27 cellular contexts compared by ENCODE assay signal in the genomic region with DNA sequence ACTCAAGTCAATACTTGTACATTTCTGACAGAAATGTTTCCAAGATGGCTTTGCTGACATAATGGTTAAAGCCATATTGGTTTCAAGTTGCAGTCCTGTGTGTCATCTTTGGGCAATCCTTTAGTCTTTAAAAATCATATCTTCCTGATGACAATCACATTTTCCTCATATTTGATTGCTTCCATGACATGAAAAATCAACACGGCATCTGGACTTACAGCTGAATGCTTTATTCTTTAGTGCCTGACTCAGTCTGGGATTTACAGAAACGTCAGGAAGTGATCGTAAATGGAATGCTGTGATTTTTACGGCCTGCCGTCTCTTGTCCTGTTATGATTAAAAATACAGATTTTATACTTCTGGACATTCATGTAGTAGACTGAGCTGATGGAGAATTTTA.
A peak's percentile ranks its signal among the peaks of the same experiment; 100 is the strongest.
DNase-seq lines count a peak whose midpoint lies in the region; ATAC-seq, FAIRE-seq and TF ChIP-seq lines count a peak whose summit lies in the region.
"Had no signal": no experiment of that assay in that cellular context is flagged by ENCODE, and none has a peak within 500 bp of the region (broad histone marks: within the 10 kb centered on the region; RNA-seq: fewer than 3 reads in every experiment).

No MANE protein-coding gene starts in this region.

- H3K4me3 ChIP-seq in A549 = no peak overlapping the region
- no peak overlapping the region for H3K4me3 ChIP-seq in astrocyte (ENCODE audit: insufficient read depth, low read depth, low read length)
- no peak overlapping the region for H3K4me3 ChIP-seq in kidney (ENCODE audit: low read length in 2 of 2)
- H3K4me3 ChIP-seq: smooth muscle cell, stomach, tibial nerve had no signal

- H3K4me2 ChIP-seq in A549 = peak overlapping the region; percentile 14; the same call in 2 of the 3 replicates
- peak overlapping the region; percentile 46 for H3K4me2 ChIP-seq in astrocyte (ENCODE audit: low read length)
- H3K4me2 ChIP-seq: smooth muscle cell had no signal

- H3K36me3 ChIP-seq in astrocyte (ENCODE audit: insufficient read depth, low read length) (no peaks in the 10 kb centered on the region), kidney (ENCODE audit: control insufficient read depth in 1 of 2, insufficient read depth in 2 of 2, low read length in 2 of 2) (no peaks in the 10 kb centered on the region)
- H3K36me3 ChIP-seq: BE2C, stomach, tibial nerve had no signal

- peak overlapping the region; percentile 69 for H3K9ac ChIP-seq in astrocyte (ENCODE audit: low read length)
- H3K9ac ChIP-seq in kidney (ENCODE audit: low read length in 2 of 2) = no peak overlapping the region

- intact Hi-C loops in kidney (cut with DNase I) = no loop called here

- H3K27me3 Mint-ChIP-seq in astrocyte (ENCODE audit: low read depth, unreplicated experiment) = no peaks in the 10 kb centered on the region

- no peaks in the 10 kb centered on the region for H3K4me1 ChIP-seq in A549
- peaks cover 15% of the 10 kb centered on the region for H3K4me1 ChIP-seq in astrocyte (ENCODE audit: insufficient read depth, low read length)
- peaks cover 16% of the 10 kb centered on the region for H3K4me1 ChIP-seq in foreskin keratinocyte
- H3K4me1 ChIP-seq in kidney (ENCODE audit: control insufficient read depth in 1 of 2, insufficient read depth in 1 of 2, low read depth in 1 of 2, low read length in 2 of 2) = no peaks in the 10 kb centered on the region
- H3K4me1 ChIP-seq: BE2C, stomach, tibial nerve had no signal

- TF ChIP-seq EP300 in A549 (IDR thresholded peaks at IDR 0.05) = no peak

- CTCF ChIA-PET in A549 (lab: Yijun Ruan, JAX) = no interaction called here

- peaks cover 3% of the 10 kb centered on the region for H3K9me3 Mint-ChIP-seq in astrocyte (ENCODE audit: unreplicated experiment)
- H3K9me3 Mint-ChIP-seq: mesothelial cell of epicardium had no signal

- DNase-seq in A549 (ENCODE audit: low read depth in 1 of 2, low spot score in 1 of 2) (peak in 1 of 2 experiments; percentile 16), HCEC 1CT (peak; percentile 80), astrocyte (ENCODE audit: low read depth) (no peak), foreskin keratinocyte (peak; percentile 90 to 96), kidney (no peak), NCI-H2196 (lab: John Stamatoyannopoulos, UW; ENCODE audit: unreplicated experiment) (no peak), NCI-H226 (no peak)
- DNase-seq: 8988T; activated CD4-positive, alpha-beta T cell treated with anti-CD3 and anti-CD28 coated beads, Interleukin-2, amount 50 U/mL, for 4 hours; activated naive CD4-positive, alpha-beta T cell treated with anti-CD3 and anti-CD28 coated beads, Interleukin-2, amount 50 U/mL, for 16 hours; BE2C; cortex of kidney; DMS53; GF-D8; glutamatergic neuron; natural killer cell; NCI-H1694 treated with DMSO at 0.1 percent for 48 hours; NCI-H526; stimulated activated CD4-positive, alpha-beta T cell treated with anti-CD3 and anti-CD28 coated beads, Interleukin-1b, Interleukin-23, amount 100 ng/mL, for 48 hours; stimulated activated CD8-positive, alpha-beta memory T cell treated with anti-CD3 and anti-CD28 coated beads, Interleukin-4, amount 100 ng/mL, for 48 hours; stomach had no signal

- TF ChIP-seq CTCF in A549 (IDR thresholded peaks at IDR 0.05) (no peak), astrocyte (IDR thresholded peaks at IDR 0.05; ENCODE audit: insufficient read depth, low read depth, low read length) (no peak), foreskin keratinocyte (conservative IDR thresholded peaks at IDR 0.05) (no peak), kidney (IDR thresholded peaks at IDR 0.05; ENCODE audit: borderline replicate concordance, extremely low read depth, insufficient read depth) (no peak)

- FAIRE-seq in A549 (lab: Jason Lieb, UNC) (no peak), astrocyte (lab: Jason Lieb, UNC) (no peak), kidney (lab: Jason Lieb, UNC) (no peak)
- FAIRE-seq: islet of Langerhans, RCC 7860 had no signal

- POLR2A ChIA-PET in A549 (lab: Yijun Ruan, JAX) = no interaction called here

- H3K9me3 ChIP-seq in A549 = no peaks in the 10 kb centered on the region
- H3K9me3 ChIP-seq in astrocyte (ENCODE audit: insufficient read depth, low read depth, low read length) = no peaks in the 10 kb centered on the region
- H3K9me3 ChIP-seq in kidney (ENCODE audit: control insufficient read depth in 1 of 2, low read length in 2 of 2) = no peaks in the 10 kb centered on the region
- H3K9me3 ChIP-seq: BE2C, stomach, tibial nerve had no signal

- no peak overlapping the region for H3K4me3 Mint-ChIP-seq in astrocyte (ENCODE audit: unreplicated experiment)
- H3K4me3 Mint-ChIP-seq: mesothelial cell of epicardium, natural killer cell had no signal

- H4K20me1 ChIP-seq in astrocyte (ENCODE audit: insufficient read depth, low read length) = no peaks in the 10 kb centered on the region

- H3K79me2 ChIP-seq in astrocyte (ENCODE audit: insufficient read depth, low read length) = no peaks in the 10 kb centered on the region

- H3K36me3 Mint-ChIP-seq in astrocyte (ENCODE audit: low read depth, unreplicated experiment) = no peaks in the 10 kb centered on the region
- H3K36me3 Mint-ChIP-seq: mesothelial cell of epicardium, natural killer cell had no signal

- no peak overlapping the region for H3K27ac Mint-ChIP-seq in astrocyte (ENCODE audit: unreplicated experiment)
- H3K27ac Mint-ChIP-seq: mesothelial cell of epicardium, natural killer cell had no signal

- TF ChIP-seq POLR2A in A549 (IDR thresholded peaks at IDR 0.05; ENCODE audit: low read length) = no peak

- TF ChIP-seq RAD21 in A549 (conservative IDR thresholded peaks at IDR 0.05 in 1 of 2, IDR thresholded peaks at IDR 0.05 in 1 of 2) = no peak

- no peak overlapping the region for H2AFZ ChIP-seq in astrocyte (ENCODE audit: low read depth, low read length)

- 11% methylated on average over 5 of the region's 5 CpGs for WGBS in A549 (ENCODE audit: missing lambda C conversion rate)

- H3K27ac ChIP-seq in A549 (no peak overlapping the region), astrocyte (ENCODE audit: low read depth, low read length) (peak overlapping the region; percentile 88), foreskin keratinocyte (peak overlapping the region; percentile 80), kidney (ENCODE audit: low read depth in 2 of 2, low read length in 2 of 2) (no peak overlapping the region)
- H3K27ac ChIP-seq: stomach, tibial nerve had no signal

- no peaks in the 10 kb centered on the region for H3K27me3 ChIP-seq in astrocyte (ENCODE audit: insufficient read depth, low read length)
- H3K27me3 ChIP-seq in foreskin keratinocyte = no peaks in the 10 kb centered on the region
- H3K27me3 ChIP-seq: BE2C, stomach, tibial nerve had no signal

- no peaks in the 10 kb centered on the region for H3K4me1 Mint-ChIP-seq in astrocyte (ENCODE audit: low read depth, unreplicated experiment)
- H3K4me1 Mint-ChIP-seq: mesothelial cell of epicardium, natural killer cell had no signal

- ATAC-seq in A549 (no peak), foreskin keratinocyte (peak; percentile 89), HG03045 (IDR thresholded peaks at IDR 0.05; ENCODE audit: unreplicated experiment) (no peak)
- ATAC-seq: natural killer cell had no signal

TF ChIP-seq in A549, 52 proteins besides CTCF, POLR2A, EP300 and RAD21:
- TF ChIP-seq ZC3H11A (IDR thresholded peaks at IDR 0.05) (no peak), HEYL (CRISPR knock-in tag; IDR thresholded peaks at IDR 0.05) (no peak), HOXB5 (CRISPR knock-in tag; IDR thresholded peaks at IDR 0.05) (no peak), ZFP36 (IDR thresholded peaks at IDR 0.05; ENCODE audit: borderline replicate concordance, partially characterized antibody) (no peak), ZSCAN20 (CRISPR knock-in tag; IDR thresholded peaks at IDR 0.05) (no peak), EHMT2 (IDR thresholded peaks at IDR 0.05; ENCODE audit: low read depth) (no peak), BHLHE40 (IDR thresholded peaks at IDR 0.05; ENCODE audit: low read depth, low read length) (no peak), JUN (IDR thresholded peaks at IDR 0.05) (no peak), GATA3 (IDR thresholded peaks at IDR 0.05; ENCODE audit: borderline replicate concordance) (no peak)
- TF ChIP-seq, protein P1, sequence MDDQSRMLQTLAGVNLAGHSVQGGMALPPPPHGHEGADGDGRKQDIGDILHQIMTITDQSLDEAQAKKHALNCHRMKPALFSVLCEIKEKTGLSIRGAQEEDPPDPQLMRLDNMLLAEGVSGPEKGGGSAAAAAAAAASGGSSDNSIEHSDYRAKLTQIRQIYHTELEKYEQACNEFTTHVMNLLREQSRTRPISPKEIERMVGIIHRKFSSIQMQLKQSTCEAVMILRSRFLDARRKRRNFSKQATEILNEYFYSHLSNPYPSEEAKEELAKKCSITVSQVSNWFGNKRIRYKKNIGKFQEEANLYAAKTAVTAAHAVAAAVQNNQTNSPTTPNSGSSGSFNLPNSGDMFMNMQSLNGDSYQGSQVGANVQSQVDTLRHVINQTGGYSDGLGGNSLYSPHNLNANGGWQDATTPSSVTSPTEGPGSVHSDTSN (IDR thresholded peaks at IDR 0.05) = no peak
- TF ChIP-seq, protein P2, sequence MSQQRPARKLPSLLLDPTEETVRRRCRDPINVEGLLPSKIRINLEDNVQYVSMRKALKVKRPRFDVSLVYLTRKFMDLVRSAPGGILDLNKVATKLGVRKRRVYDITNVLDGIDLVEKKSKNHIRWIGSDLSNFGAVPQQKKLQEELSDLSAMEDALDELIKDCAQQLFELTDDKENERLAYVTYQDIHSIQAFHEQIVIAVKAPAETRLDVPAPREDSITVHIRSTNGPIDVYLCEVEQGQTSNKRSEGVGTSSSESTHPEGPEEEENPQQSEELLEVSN (IDR thresholded peaks at IDR 0.05; ENCODE audit: borderline replicate concordance, low read depth) = no peak

Comparison
In these comparisons a context has a peak if more than half of its experiments do, and no peak if none do; other contexts are left out.
1. DNase-seq: peak in HCEC 1CT (single experiment) and foreskin keratinocyte (2 of 2); none in astrocyte (single experiment), kidney (single experiment), NCI-H2196 (single experiment) and NCI-H226 (single experiment).
2. H3K27ac ChIP-seq: peak in astrocyte (single experiment) and foreskin keratinocyte (single experiment); none in A549 (0 of 2) and kidney (0 of 2).